ENCODE assay signal across 8 cellular contexts in genomic region chr2:84924173-84925106, GRCh38. TPM values are rescaled to one million over a fixed set of nuclear protein-coding genes. Genes with fewer than 3 reads are reported as not detected.
DNase-seq lines count a peak whose midpoint lies in the region; ATAC-seq, FAIRE-seq and TF ChIP-seq lines count a peak whose summit lies in the region.

No MANE protein-coding gene starts in this region.

- H3K4me1 ChIP-seq in endothelial cell of umbilical vein (ENCODE audit: control insufficient read depth, extremely low read depth, insufficient read depth, low read length) (peaks cover 38% of the 10 kb centered on the region), parathyroid adenoma (peaks cover 3% of the 10 kb centered on the region)

- H3K4me3 Mint-ChIP-seq in T-helper 2 cell treated with Interferon-gamma antibody and Interleukin-4, amounts not matched to agents 5 μg/mL and 100 μg/mL, for 36 hours = peak overlapping the region; percentile 81

- H3K4me1 Mint-ChIP-seq in T-helper 2 cell treated with Interferon-gamma antibody and Interleukin-4, amounts not matched to agents 5 μg/mL and 100 μg/mL, for 36 hours (ENCODE audit: low read depth) = peaks cover 45% of the 10 kb centered on the region

- peaks cover 5% of the 10 kb centered on the region for H3K9me3 Mint-ChIP-seq in T-helper 2 cell treated with Interferon-gamma antibody and Interleukin-4, amounts not matched to agents 5 μg/mL and 100 μg/mL, for 36 hours

- TF ChIP-seq POLR2A in endothelial cell of umbilical vein (IDR thresholded peaks at IDR 0.05; ENCODE audit: low read depth, low read length) = no peak

- H3K27me3 ChIP-seq in endothelial cell of umbilical vein (ENCODE audit: control insufficient read depth in 2 of 2, insufficient read depth in 2 of 2, low read length in 2 of 2) (no peaks in the 10 kb centered on the region), parathyroid adenoma (ENCODE audit: control insufficient read depth, insufficient read depth, low read length) (no peaks in the 10 kb centered on the region)

- H3K9ac ChIP-seq in endothelial cell of umbilical vein (replicated peaks; ENCODE audit: extremely low read depth, insufficient read depth, low read length) (peak overlapping the region; percentile 7), parathyroid adenoma (no peak overlapping the region)

- CTCF ChIA-PET in endothelial cell of umbilical vein (lab: Charles Lee) (interaction anchor here (1.0 to 3.3 kb wide), 19 partner anchors 10 to 377 kb away, joined by 3 to 61 read pairs (median 10); partner anchors contain the start of genes KCMF1, TMSB10 and TRABD2A), HEK293T (lab: Yijun Ruan, JAX) (interaction anchor here (1.1 to 2.4 kb wide), 8 partner anchors 16 to 445 kb away, joined by 3 to 20 read pairs (median 8); partner anchors contain the start of gene TMSB10)

- H3K4me2 ChIP-seq in endothelial cell of umbilical vein (ENCODE audit: insufficient read depth, low read length) (peak overlapping the region; percentile 32), parathyroid adenoma (ENCODE audit: low read length) (no peak overlapping the region)

- FAIRE-seq in endothelial cell of umbilical vein (lab: Jason Lieb, UNC) = peak; percentile 95

- dilution Hi-C loops in endothelial cell of umbilical vein (cut with MboI; ENCODE audit: extremely low pct_ligation_motif_present, low sequenced_read_pairs) = no loop called here

- H3K36me3 Mint-ChIP-seq in T-helper 2 cell treated with Interferon-gamma antibody and Interleukin-4, amounts not matched to agents 5 μg/mL and 100 μg/mL, for 36 hours (ENCODE audit: low read depth) = peaks cover 6% of the 10 kb centered on the region

- peak; percentile 33 for ATAC-seq in HG02798 (IDR thresholded peaks at IDR 0.05; ENCODE audit: poor library complexity, unreplicated experiment)
- no peak for ATAC-seq in GM19452 (IDR thresholded peaks at IDR 0.05; ENCODE audit: unreplicated experiment)

- H3K79me2 ChIP-seq in endothelial cell of umbilical vein (ENCODE audit: control insufficient read depth, insufficient read depth, low read length) (no peaks in the 10 kb centered on the region), parathyroid adenoma (no peaks in the 10 kb centered on the region)

- H3K9me1 ChIP-seq in endothelial cell of umbilical vein (replicated peaks; ENCODE audit: control insufficient read depth, extremely low read depth, insufficient read depth, low read length) = no peaks in the 10 kb centered on the region

- no TSS peak for BruUV-seq in endothelial cell of umbilical vein (replicated peaks; lab: Mats Ljungman, UMichigan)

- H3K4me3 ChIP-seq in GM12864 (ENCODE audit: low read depth, low read length) (no peak overlapping the region), endothelial cell of umbilical vein (replicated peaks in 1 of 3; ENCODE audit: insufficient read depth in 1 of 3, low read depth in 1 of 3, low read length in 3 of 3) (no peak overlapping the region), parathyroid adenoma (ENCODE audit: low read depth, low read length) (no peak overlapping the region)

- H3K36me3 ChIP-seq in endothelial cell of umbilical vein (ENCODE audit: control insufficient read depth in 2 of 2, extremely low read depth in 1 of 2, insufficient read depth in 2 of 2, low read length in 2 of 2) (no peaks in the 10 kb centered on the region), parathyroid adenoma (ENCODE audit: control insufficient read depth, insufficient read depth, low read length) (no peaks in the 10 kb centered on the region)

- H3K9me3 ChIP-seq in endothelial cell of umbilical vein (replicated peaks; ENCODE audit: control insufficient read depth, insufficient read depth, low read length) (no peaks in the 10 kb centered on the region), parathyroid adenoma (ENCODE audit: control insufficient read depth, low read length) (no peaks in the 10 kb centered on the region)

- TF ChIP-seq CTCF in GM12864 (IDR thresholded peaks at IDR 0.05; ENCODE audit: low read depth, low read length, missing control alignments) = no peak
- TF ChIP-seq CTCF in endothelial cell of umbilical vein (IDR thresholded peaks at IDR 0.05; ENCODE audit: extremely low read depth in 1 of 2, insufficient read depth in 1 of 2, low read depth in 1 of 2, low read length in 2 of 2) = no peak
- TF ChIP-seq CTCF in parathyroid adenoma (IDR thresholded peaks at IDR 0.05) = no peak

- H3K27ac ChIP-seq in endothelial cell of umbilical vein (ENCODE audit: insufficient read depth, low read depth, low read length) (peak overlapping the region; percentile 62), parathyroid adenoma (peak overlapping the region; percentile 40)

- no peaks in the 10 kb centered on the region for H3K27me3 Mint-ChIP-seq in T-helper 2 cell treated with Interferon-gamma antibody and Interleukin-4, amounts not matched to agents 5 μg/mL and 100 μg/mL, for 36 hours (ENCODE audit: low read depth)

- DNase-seq in GM12864 (ENCODE audit: low read depth) (peak; percentile 56), endothelial cell of umbilical vein (ENCODE audit: low read depth, low spot score) (peak; percentile 84), AG08395 (ENCODE audit: low spot score) (no peak), HEK293T (ENCODE audit: extremely low spot score) (no peak)
- DNase-seq in T-helper 2 cell treated with Interferon-gamma antibody and Interleukin-4, amounts not matched to agents 5 μg/mL and 100 μg/mL, for 36 hours (ENCODE audit: low spot score) = peak; percentile 77

- H4K20me1 ChIP-seq in endothelial cell of umbilical vein (replicated peaks; ENCODE audit: control insufficient read depth, extremely low read depth, insufficient read depth, low read length) = no peaks in the 10 kb centered on the region

- H2AFZ ChIP-seq in endothelial cell of umbilical vein (ENCODE audit: low read depth, low read length) (no peak overlapping the region), parathyroid adenoma (no peak overlapping the region)

- peak overlapping the region; percentile 91 for H3K27ac Mint-ChIP-seq in T-helper 2 cell treated with Interferon-gamma antibody and Interleukin-4, amounts not matched to agents 5 μg/mL and 100 μg/mL, for 36 hours

- intact Hi-C loops in endothelial cell of umbilical vein (cut with micrococcal nuclease) = loop anchor here (1.0 to 5.0 kb wide), 3 partner anchors 18 to 292 kb away; no protein-coding TSS in a partner anchor

- POLR2A ChIA-PET in endothelial cell of umbilical vein (lab: Charles Lee) (interaction anchor here (1.4 to 2.7 kb wide), 3 partner anchors 18 to 45 kb away, joined by 4 to 16 read pairs (median 5); no protein-coding TSS in a partner anchor), HEK293T (lab: Yijun Ruan, JAX) (interaction anchor here (1.8 to 2.8 kb wide), 2 partner anchors 18 to 48 kb away, joined by 7 to 34 read pairs; partner anchors contain the start of gene TMSB10)

TF ChIP-seq in endothelial cell of umbilical vein, 7 proteins besides CTCF, POLR2A, EP300 and RAD21:
- TF ChIP-seq POLR2AphosphoS5 (IDR thresholded peaks at IDR 0.05; ENCODE audit: insufficient read depth, low read depth, low read length) (peak; percentile 61), EZH2 (IDR thresholded peaks at IDR 0.05; ENCODE audit: borderline replicate concordance, low read depth, low read length, severe bottlenecking) (no peak), MYC (IDR thresholded peaks at IDR 0.05; ENCODE audit: low read depth, low read length) (no peak)

TF ChIP-seq in HEK293T, 16 proteins besides CTCF, POLR2A, EP300 and RAD21 (continues in another document):
- TF ChIP-seq ARNT (IDR thresholded peaks at IDR 0.05) (no peak), TARDBP (IDR thresholded peaks at IDR 0.05) (no peak), PKNOX1 (IDR thresholded peaks at IDR 0.05) (no peak), FOXK2 (IDR thresholded peaks at IDR 0.05) (no peak), SUZ12 (IDR thresholded peaks at IDR 0.05) (no peak), ELF4 (IDR thresholded peaks at IDR 0.05) (no peak), FOXM1 (IDR thresholded peaks at IDR 0.05; ENCODE audit: borderline replicate concordance) (no peak)

RNA-seq across cellular contexts. Expression of gene TMSB10, which starts 19.0 kb away (rescaled TPM):
- total RNA-seq in endothelial cell of umbilical vein = 4,007 and 4,015 TPM in 2 replicates
- polyA plus RNA-seq in endothelial cell of umbilical vein = 2,259 and 2,774 TPM in 2 replicates
- 4,510 and 5,534 TPM in 2 replicates for polyA plus RNA-seq in endothelial cell of umbilical vein (2011; cell fraction: cytosol; rRNA removed)
- 1,715 and 2,260 TPM in 2 replicates for polyA plus RNA-seq in endothelial cell of umbilical vein (2011; cell fraction: nucleus; rRNA removed)
- polyA plus RNA-seq in endothelial cell of umbilical vein (2012) = 7,506 and 8,473 TPM in 2 replicates
- polyA minus RNA-seq in endothelial cell of umbilical vein = 359 and 375 TPM in 2 replicates
- polyA minus RNA-seq in endothelial cell of umbilical vein (2011; cell fraction: cytosol; rRNA and poly(A)+ RNA removed) = 486 TPM
- 61.1 and 90.1 TPM in 2 replicates for polyA minus RNA-seq in endothelial cell of umbilical vein (2011; cell fraction: nucleus; rRNA and poly(A)+ RNA removed)

RNA-seq across cellular contexts. Expression of gene TRABD2A, which starts 43.6 kb away (rescaled TPM):
- total RNA-seq in endothelial cell of umbilical vein = 0.99 and 1.8 TPM in 2 replicates
- 0.45 and 1.0 TPM in 2 replicates for polyA plus RNA-seq in endothelial cell of umbilical vein
- polyA plus RNA-seq in endothelial cell of umbilical vein (2011; cell fraction: cytosol; rRNA removed) = 1.6 and 2.5 TPM in 2 replicates
- 1.1 and 1.3 TPM in 2 replicates for polyA plus RNA-seq in endothelial cell of umbilical vein (2011; cell fraction: nucleus; rRNA removed)
- polyA plus RNA-seq in endothelial cell of umbilical vein (2012) = 1.2 and 1.4 TPM in 2 replicates
- polyA minus RNA-seq in endothelial cell of umbilical vein = 3.0 TPM in 1 of 2 replicates, not detected in the other
- 64.7 TPM for polyA minus RNA-seq in endothelial cell of umbilical vein (2011; cell fraction: cytosol; rRNA and poly(A)+ RNA removed)
- polyA minus RNA-seq in endothelial cell of umbilical vein (2011; cell fraction: nucleus; rRNA and poly(A)+ RNA removed) = 0.34 and 6.1 TPM in 2 replicates

RNA-seq across cellular contexts. Expression of gene KCMF1, which starts 46.5 kb away (rescaled TPM):
- 75.9 and 78.4 TPM in 2 replicates for total RNA-seq in endothelial cell of umbilical vein
- polyA plus RNA-seq in endothelial cell of umbilical vein = 45.5 and 49.3 TPM in 2 replicates
- 64.7 and 67.7 TPM in 2 replicates for polyA plus RNA-seq in endothelial cell of umbilical vein (2011; cell fraction: cytosol; rRNA removed)
- polyA plus RNA-seq in endothelial cell of umbilical vein (2011; cell fraction: nucleus; rRNA removed) = 47.7 and 59.6 TPM in 2 replicates
- polyA plus RNA-seq in endothelial cell of umbilical vein (2012) = 68.6 and 86.9 TPM in 2 replicates
- 78.7 and 80.5 TPM in 2 replicates for polyA minus RNA-seq in endothelial cell of umbilical vein
- polyA minus RNA-seq in endothelial cell of umbilical vein (2011; cell fraction: cytosol; rRNA and poly(A)+ RNA removed) = 45.5 TPM
- 34.8 and 45.1 TPM in 2 replicates for polyA minus RNA-seq in endothelial cell of umbilical vein (2011; cell fraction: nucleus; rRNA and poly(A)+ RNA removed)

Comparison
In these comparisons a context has a peak if more than half of its experiments do, and no peak if none do; other contexts are left out.
1. DNase-seq: peak in GM12864 (single experiment), T-helper 2 cell treated with Interferon-gamma antibody and Interleukin-4, amounts not matched to agents 5 μg/mL and 100 μg/mL, for 36 hours (single experiment) and endothelial cell of umbilical vein (single experiment); none in AG08395 (single experiment) and HEK293T (single experiment).